Comparison of ENCODE assay signal across 1 cellular context in genomic region chr1:61079898-61080336, GRCh38.
TF ChIP-seq lines count a peak whose summit lies in the region.

No MANE protein-coding gene starts in this region.

TF ChIP-seq in HepG2, 621 proteins besides CTCF, POLR2A, EP300 and RAD21 (continued from another document and continues in another):
- TF ChIP-seq PRDM15 (CRISPR knock-in tag; IDR thresholded peaks at IDR 0.05) = peak; percentile 75; the same call in 1 of the 2 replicates
- TF ChIP-seq PHF8 (CRISPR knock-in tag; IDR thresholded peaks at IDR 0.05) = peak; percentile 29; the same call in 1 of the 2 replicates
- TF ChIP-seq ZNF737 (CRISPR knock-in tag; IDR thresholded peaks at IDR 0.05; ENCODE audit: borderline replicate concordance) = no peak
- no peak for TF ChIP-seq ZNF335 (CRISPR knock-in tag; IDR thresholded peaks at IDR 0.05)
- TF ChIP-seq ZNF33B (CRISPR knock-in tag; IDR thresholded peaks at IDR 0.05) = no peak
- TF ChIP-seq JUND (CRISPR knock-in tag; IDR thresholded peaks at IDR 0.05) = no peak
- TF ChIP-seq ZFP37 (CRISPR knock-in tag; IDR thresholded peaks at IDR 0.05; ENCODE audit: borderline replicate concordance) = no peak
- no peak for TF ChIP-seq NBN (conservative IDR thresholded peaks at IDR 0.05)
- peak; percentile 16 for TF ChIP-seq SKI (IDR thresholded peaks at IDR 0.05; ENCODE audit: partially characterized antibody)
- no peak for TF ChIP-seq ZSCAN31 (CRISPR knock-in tag; IDR thresholded peaks at IDR 0.05; ENCODE audit: low read depth)
- 0 out of 2 replicates have a peak, but pooled peaks have one; percentile 12 for TF ChIP-seq GATAD1 (CRISPR knock-in tag; IDR thresholded peaks at IDR 0.05)
- TF ChIP-seq RARG (CRISPR knock-in tag; IDR thresholded peaks at IDR 0.05; ENCODE audit: low read depth) = no peak
- no peak for TF ChIP-seq ZBTB43 (CRISPR knock-in tag; conservative IDR thresholded peaks at IDR 0.05)
- TF ChIP-seq ZNF44 (CRISPR knock-in tag; IDR thresholded peaks at IDR 0.05) = no peak
- TF ChIP-seq, protein P1, sequence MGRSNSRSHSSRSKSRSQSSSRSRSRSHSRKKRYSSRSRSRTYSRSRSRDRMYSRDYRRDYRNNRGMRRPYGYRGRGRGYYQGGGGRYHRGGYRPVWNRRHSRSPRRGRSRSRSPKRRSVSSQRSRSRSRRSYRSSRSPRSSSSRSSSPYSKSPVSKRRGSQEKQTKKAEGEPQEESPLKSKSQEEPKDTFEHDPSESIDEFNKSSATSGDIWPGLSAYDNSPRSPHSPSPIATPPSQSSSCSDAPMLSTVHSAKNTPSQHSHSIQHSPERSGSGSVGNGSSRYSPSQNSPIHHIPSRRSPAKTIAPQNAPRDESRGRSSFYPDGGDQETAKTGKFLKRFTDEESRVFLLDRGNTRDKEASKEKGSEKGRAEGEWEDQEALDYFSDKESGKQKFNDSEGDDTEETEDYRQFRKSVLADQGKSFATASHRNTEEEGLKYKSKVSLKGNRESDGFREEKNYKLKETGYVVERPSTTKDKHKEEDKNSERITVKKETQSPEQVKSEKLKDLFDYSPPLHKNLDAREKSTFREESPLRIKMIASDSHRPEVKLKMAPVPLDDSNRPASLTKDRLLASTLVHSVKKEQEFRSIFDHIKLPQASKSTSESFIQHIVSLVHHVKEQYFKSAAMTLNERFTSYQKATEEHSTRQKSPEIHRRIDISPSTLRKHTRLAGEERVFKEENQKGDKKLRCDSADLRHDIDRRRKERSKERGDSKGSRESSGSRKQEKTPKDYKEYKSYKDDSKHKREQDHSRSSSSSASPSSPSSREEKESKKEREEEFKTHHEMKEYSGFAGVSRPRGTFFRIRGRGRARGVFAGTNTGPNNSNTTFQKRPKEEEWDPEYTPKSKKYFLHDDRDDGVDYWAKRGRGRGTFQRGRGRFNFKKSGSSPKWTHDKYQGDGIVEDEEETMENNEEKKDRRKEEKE (IDR thresholded peaks at IDR 0.05) = no peak
- no peak for TF ChIP-seq ZNF280D (CRISPR knock-in tag; IDR thresholded peaks at IDR 0.05)
- no peak for TF ChIP-seq DBP (CRISPR knock-in tag; IDR thresholded peaks at IDR 0.05; ENCODE audit: not compliant biosample characterization)
- TF ChIP-seq ZNF770 (CRISPR knock-in tag; IDR thresholded peaks at IDR 0.05) = no peak
- no peak for TF ChIP-seq ZNF329 (CRISPR knock-in tag; IDR thresholded peaks at IDR 0.05; ENCODE audit: low read depth)
- TF ChIP-seq, protein P2, sequence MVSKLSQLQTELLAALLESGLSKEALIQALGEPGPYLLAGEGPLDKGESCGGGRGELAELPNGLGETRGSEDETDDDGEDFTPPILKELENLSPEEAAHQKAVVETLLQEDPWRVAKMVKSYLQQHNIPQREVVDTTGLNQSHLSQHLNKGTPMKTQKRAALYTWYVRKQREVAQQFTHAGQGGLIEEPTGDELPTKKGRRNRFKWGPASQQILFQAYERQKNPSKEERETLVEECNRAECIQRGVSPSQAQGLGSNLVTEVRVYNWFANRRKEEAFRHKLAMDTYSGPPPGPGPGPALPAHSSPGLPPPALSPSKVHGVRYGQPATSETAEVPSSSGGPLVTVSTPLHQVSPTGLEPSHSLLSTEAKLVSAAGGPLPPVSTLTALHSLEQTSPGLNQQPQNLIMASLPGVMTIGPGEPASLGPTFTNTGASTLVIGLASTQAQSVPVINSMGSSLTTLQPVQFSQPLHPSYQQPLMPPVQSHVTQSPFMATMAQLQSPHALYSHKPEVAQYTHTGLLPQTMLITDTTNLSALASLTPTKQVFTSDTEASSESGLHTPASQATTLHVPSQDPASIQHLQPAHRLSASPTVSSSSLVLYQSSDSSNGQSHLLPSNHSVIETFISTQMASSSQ (IDR thresholded peaks at IDR 0.05; ENCODE audit: low read depth) = no peak
- TF ChIP-seq, protein P2 (CRISPR knock-in tag; IDR thresholded peaks at IDR 0.05; ENCODE audit: borderline replicate concordance) = no peak
- TF ChIP-seq, protein P3, sequence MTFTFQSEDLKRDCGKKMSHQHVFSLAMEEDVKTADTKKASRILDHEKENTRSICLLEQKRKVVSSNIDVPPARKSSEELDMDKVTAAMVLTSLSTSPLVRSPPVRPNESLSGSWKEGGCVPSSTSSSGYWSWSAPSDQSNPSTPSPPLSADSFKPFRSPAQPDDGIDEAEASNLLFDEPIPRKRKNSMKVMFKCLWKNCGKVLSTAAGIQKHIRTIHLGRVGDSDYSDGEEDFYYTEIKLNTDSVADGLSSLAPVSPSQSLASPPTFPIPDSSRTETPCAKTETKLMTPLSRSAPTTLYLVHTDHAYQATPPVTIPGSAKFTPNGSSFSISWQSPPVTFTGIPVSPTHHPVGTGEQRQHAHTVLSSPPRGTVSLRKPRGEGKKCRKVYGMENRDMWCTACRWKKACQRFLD (CRISPR knock-in tag; IDR thresholded peaks at IDR 0.05; ENCODE audit: borderline replicate concordance) = no peak
- TF ChIP-seq, protein P4, sequence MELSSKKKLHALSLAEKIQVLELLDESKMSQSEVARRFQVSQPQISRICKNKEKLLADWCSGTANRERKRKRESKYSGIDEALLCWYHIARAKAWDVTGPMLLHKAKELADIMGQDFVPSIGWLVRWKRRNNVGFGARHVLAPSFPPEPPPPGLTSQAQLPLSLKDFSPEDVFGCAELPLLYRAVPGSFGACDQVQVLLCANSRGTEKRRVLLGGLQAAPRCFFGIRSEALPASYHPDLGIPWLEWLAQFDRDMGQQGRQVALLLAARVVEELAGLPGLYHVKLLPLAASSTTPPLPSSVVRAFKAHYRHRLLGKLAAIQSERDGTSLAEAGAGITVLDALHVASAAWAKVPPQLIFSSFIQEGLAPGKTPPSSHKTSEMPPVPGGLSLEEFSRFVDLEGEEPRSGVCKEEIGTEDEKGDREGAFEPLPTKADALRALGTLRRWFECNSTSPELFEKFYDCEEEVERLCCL (CRISPR knock-in tag; IDR thresholded peaks at IDR 0.05; ENCODE audit: borderline replicate concordance) = no peak
- TF ChIP-seq ZNF343 (CRISPR knock-in tag; IDR thresholded peaks at IDR 0.05) = no peak
- TF ChIP-seq HMGXB4 (CRISPR knock-in tag; IDR thresholded peaks at IDR 0.05; ENCODE audit: borderline replicate concordance in 1 of 2, low read depth in 1 of 2) = peak; percentile 22 to 64; a peak in 2 of 4 replicates
- no peak for TF ChIP-seq SSRP1 (CRISPR knock-in tag; IDR thresholded peaks at IDR 0.05)
- TF ChIP-seq NCOA2 (CRISPR knock-in tag; IDR thresholded peaks at IDR 0.05) = no peak
